ENCODE assay signal across 9 cellular contexts in the genomic region with DNA sequence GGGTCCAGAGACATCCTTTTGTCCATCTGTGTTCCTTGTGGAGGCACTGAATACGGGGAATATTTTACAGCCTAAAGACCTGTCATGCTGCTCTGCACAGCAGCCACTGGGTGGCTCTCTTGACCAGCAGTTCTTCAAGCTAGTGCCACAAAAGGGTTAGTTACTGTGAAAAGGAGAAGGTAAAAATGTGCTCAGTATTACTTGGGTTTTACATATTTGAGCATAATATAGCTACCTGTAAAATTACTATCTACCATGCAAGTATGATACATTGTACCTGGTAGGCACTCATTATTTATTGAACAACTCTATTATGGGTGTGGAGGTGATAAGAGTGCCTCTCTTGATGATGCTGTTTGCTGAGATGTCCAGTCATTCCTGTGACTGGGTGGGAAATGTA. TPM values are rescaled to one million over a fixed set of nuclear protein-coding genes. Genes with fewer than 3 reads are reported as not detected.
DNase-seq lines count a peak whose midpoint lies in the region; ATAC-seq, FAIRE-seq and TF ChIP-seq lines count a peak whose summit lies in the region.
"Had no signal": no experiment of that assay in that cellular context is flagged by ENCODE, and none has a peak within 500 bp of the region (broad histone marks: within the 10 kb centered on the region; RNA-seq: fewer than 3 reads in every experiment).

No MANE protein-coding gene starts in this region.

- H3K4me1 Mint-ChIP-seq in activated CD8-positive, alpha-beta T cell treated with anti-CD3 and anti-CD28 coated beads for 36 hours (ENCODE audit: low read depth): no peaks in the 10 kb centered on the region
- H3K4me1 Mint-ChIP-seq: activated naive CD4-positive, alpha-beta T cell treated with anti-CD3 and anti-CD28 coated beads, Interleukin-2, amount 50 U/mL, for 24 hours had no signal

- TF ChIP-seq POLR2A in ovary (IDR thresholded peaks at IDR 0.05): no peak

- H3K36me3 ChIP-seq in ovary: no peaks in the 10 kb centered on the region

- no peak overlapping the region for H3K27ac Mint-ChIP-seq in activated CD8-positive, alpha-beta T cell treated with anti-CD3 and anti-CD28 coated beads for 36 hours
- H3K27ac Mint-ChIP-seq: activated naive CD4-positive, alpha-beta T cell treated with anti-CD3 and anti-CD28 coated beads, Interleukin-2, amount 50 U/mL, for 24 hours had no signal

- peak; percentile 92 for ATAC-seq in GM19395 (IDR thresholded peaks at IDR 0.05; ENCODE audit: unreplicated experiment)
- ATAC-seq in HG03378 (IDR thresholded peaks at IDR 0.05; ENCODE audit: unreplicated experiment): peak; percentile 79
- peak; percentile 81 for ATAC-seq in activated CD8-positive, alpha-beta T cell treated with anti-CD3 and anti-CD28 coated beads for 36 hours

- H3K4me3 ChIP-seq in ovary: no peak overlapping the region

- H3K27ac ChIP-seq in ovary: no peak overlapping the region

- WGBS in ovary, 3 donors: 33 to 48% (median 34%) methylated on average over 1 of the region's 1 CpG

- no peak overlapping the region for H3K4me3 Mint-ChIP-seq in activated CD8-positive, alpha-beta T cell treated with anti-CD3 and anti-CD28 coated beads for 36 hours
- H3K4me3 Mint-ChIP-seq: activated naive CD4-positive, alpha-beta T cell treated with anti-CD3 and anti-CD28 coated beads, Interleukin-2, amount 50 U/mL, for 24 hours had no signal

- no peaks in the 10 kb centered on the region for H3K27me3 ChIP-seq in ovary

- TF ChIP-seq CTCF in activated CD8-positive, alpha-beta T cell treated with anti-CD3 and anti-CD28 coated beads for 36 hours (IDR thresholded peaks at IDR 0.05): peak; percentile 85
- peak; percentile 49 to 88 (median 83) for TF ChIP-seq CTCF in ovary (IDR thresholded peaks at IDR 0.05)

- peak; percentile 31 for FAIRE-seq in frontal cortex (lab: Jason Lieb, UNC)

- intact Hi-C loops in activated CD8-positive, alpha-beta T cell treated with anti-CD3 and anti-CD28 coated beads for 36 hours (cut with micrococcal nuclease): loop anchor here (1.0 to 5.0 kb wide), 2 partner anchors 226 to 294 kb away; no protein-coding TSS in a partner anchor
- intact Hi-C loops in ovary (cut with DNase I): loop anchor here in 3 of 4 donors (5.0 to 10.0 kb wide), 3 partner anchors 299 to 329 kb away; no protein-coding TSS in a partner anchor

- H3K4me1 ChIP-seq in ovary (ENCODE audit: insufficient read depth): no peaks in the 10 kb centered on the region

- CTCF ChIA-PET in activated CD8-positive, alpha-beta T cell treated with anti-CD3 and anti-CD28 coated beads for 36 hours (lab: Charles Lee): interaction anchor here (0.6 to 7.8 kb wide), 32 partner anchors 9 to 331 kb away, joined by 3 to 168 read pairs (median 6); no protein-coding TSS in a partner anchor

- no peaks in the 10 kb centered on the region for H3K9me3 ChIP-seq in ovary

- POLR2A ChIA-PET in activated CD8-positive, alpha-beta T cell treated with anti-CD3 and anti-CD28 coated beads for 36 hours (lab: Charles Lee): interaction anchor here (0.7 kb wide), 1 partner anchor 288 kb away, joined by 3 read pairs; no protein-coding TSS in a partner anchor

- no peak for TF ChIP-seq EP300 in ovary (IDR thresholded peaks at IDR 0.05)

- H3K27me3 Mint-ChIP-seq in activated CD8-positive, alpha-beta T cell treated with anti-CD3 and anti-CD28 coated beads for 36 hours: no peaks in the 10 kb centered on the region
- H3K27me3 Mint-ChIP-seq: activated naive CD4-positive, alpha-beta T cell treated with anti-CD3 and anti-CD28 coated beads, Interleukin-2, amount 50 U/mL, for 24 hours had no signal

- H3K36me3 Mint-ChIP-seq in activated CD8-positive, alpha-beta T cell treated with anti-CD3 and anti-CD28 coated beads for 36 hours (ENCODE audit: low read depth): peaks cover 3% of the 10 kb centered on the region

- no peaks in the 10 kb centered on the region for H3K9me3 Mint-ChIP-seq in activated CD8-positive, alpha-beta T cell treated with anti-CD3 and anti-CD28 coated beads for 36 hours
- H3K9me3 Mint-ChIP-seq: activated naive CD4-positive, alpha-beta T cell treated with anti-CD3 and anti-CD28 coated beads, Interleukin-2, amount 50 U/mL, for 24 hours had no signal

- DNase-seq in DMS79 (lab: John Stamatoyannopoulos, UW) (peak; percentile 5), NCI-H526 (lab: John Stamatoyannopoulos, UW) (peak; percentile 58 to 73), frontal cortex (ENCODE audit: low spot score in 2 of 2) (peak in 1 of 2 donors; percentile 54), ovary (peak; percentile 53 to 68 (median 56)), NCI-H128 (lab: John Stamatoyannopoulos, UW; ENCODE audit: unreplicated experiment) (no peak)
- peak; percentile 44 for DNase-seq in activated CD8-positive, alpha-beta T cell treated with anti-CD3 and anti-CD28 coated beads for 36 hours

RNA-seq across cellular contexts. Expression of a gene that starts 23.6 kb away (rescaled TPM):
- 1 to 10 TPM; 1.7 TPM for total RNA-seq in activated CD8-positive, alpha-beta T cell treated with anti-CD3 and anti-CD28 coated beads for 36 hours
- total RNA-seq in frontal cortex (1.2 TPM), ovary (10 to 100 TPM in 3 of 7 donors, 1 to 10 TPM in 4; 3.2 to 13.0 (median 8.6) TPM)
- 1 to 10 TPM; 3.1 to 4.0 TPM for polyA plus RNA-seq in ovary

RNA-seq across cellular contexts. Expression of a gene that starts 34.7 kb away (rescaled TPM):
- 1 to 10 TPM; 3.8 to 4.3 TPM for total RNA-seq in activated CD8-positive, alpha-beta T cell treated with anti-CD3 and anti-CD28 coated beads for 36 hours
- total RNA-seq in frontal cortex (51.0 TPM), ovary (10 to 100 TPM in 2 of 7 donors, 1 to 10 TPM in 5; 5.4 to 13.0 (median 7.4) TPM)
- polyA plus RNA-seq in ovary: 10 to 100 TPM in 1 of 2 donors, 1 to 10 TPM in 1; 4.3 to 13.8 TPM
